ENCODE assay signal across 14 cellular contexts in genomic region chr12:95574030-95574429, GRCh38. TPM values are rescaled to one million over a fixed set of nuclear protein-coding genes. Genes with fewer than 3 reads are reported as not detected.
DNase-seq lines count a peak whose midpoint lies in the region; ATAC-seq and TF ChIP-seq lines count a peak whose summit lies in the region.
"Had no signal": no experiment of that assay in that cellular context is flagged by ENCODE, and none has a peak within 500 bp of the region (broad histone marks: within the 10 kb centered on the region; RNA-seq: fewer than 3 reads in every experiment).

No MANE protein-coding gene starts in this region.

- H3K4me3 Mint-ChIP-seq in activated T-cell treated with anti-CD3 and anti-CD28 coated beads, Interleukin-2, amount 50 U/mL, for 4 hours = no peak overlapping the region
- H3K4me3 Mint-ChIP-seq: activated T-cell treated with anti-CD3 and anti-CD28 coated beads, Interleukin-2, amount 50 U/mL, for 24 hours had no signal

- no peak overlapping the region for H3K4me3 ChIP-seq in H7 (ENCODE audit: insufficient read depth, low read depth, low read length)
- no peak overlapping the region for H3K4me3 ChIP-seq in NT2/D1 (ENCODE audit: insufficient read length, low read depth)
- H3K4me3 ChIP-seq: SK-N-MC had no signal

- no peaks in the 10 kb centered on the region for H3K4me1 ChIP-seq in NT2/D1 (ENCODE audit: insufficient read depth, insufficient read length)
- H3K4me1 ChIP-seq: parathyroid adenoma had no signal

- CTCF ChIA-PET in GM10248 (lab: Yijun Ruan, JAX) = interaction anchor here (1.0 to 2.0 kb wide), 5 partner anchors 9 to 474 kb away, joined by 3 to 6 read pairs (median 4); no protein-coding TSS in a partner anchor

- H3K36me3 Mint-ChIP-seq in activated T-cell treated with anti-CD3 and anti-CD28 coated beads, Interleukin-2, amount 50 U/mL, for 4 hours (ENCODE audit: insufficient read depth) = no peaks in the 10 kb centered on the region

- peaks cover 13% of the 10 kb centered on the region for H3K4me1 Mint-ChIP-seq in activated T-cell treated with anti-CD3 and anti-CD28 coated beads, Interleukin-2, amount 50 U/mL, for 4 hours (ENCODE audit: low read depth)

- POLR2A ChIA-PET in GM10248 (lab: Yijun Ruan, JAX) = no interaction called here

- no peak for TF ChIP-seq CTCF in GM10248 (IDR thresholded peaks at IDR 0.05; ENCODE audit: control extremely low read depth, extremely low read depth, low read depth, missing control alignments)

- peak; percentile 53 for DNase-seq in GM10248 (ENCODE audit: extremely low spot score)
- DNase-seq in H7 = peak; percentile 74
- DNase-seq in NT2/D1 (ENCODE audit: low read depth, low spot score) = peak; percentile 84
- DNase-seq in iPS-NIHi11 (ENCODE audit: low spot score) = peak; percentile 64
- DNase-seq in activated T-cell treated with anti-CD3 and anti-CD28 coated beads, Interleukin-2, amount 50 U/mL, for 4 hours = no peak
- no peak for DNase-seq in NCI-H524 treated with DMSO at 0.1 percent for 48 hours (lab: John Stamatoyannopoulos, UW)
- no peak for DNase-seq in NCI-H2081 treated with DMSO at 0.1 percent for 48 hours (lab: John Stamatoyannopoulos, UW)
- DNase-seq: activated T-cell treated with anti-CD3 and anti-CD28 coated beads, Interleukin-2, amount 50 U/mL, for 24 hours; effector CD8-positive, alpha-beta T cell; KBM-7; NCI-H2029 had no signal

- ATAC-seq in activated T-cell treated with anti-CD3 and anti-CD28 coated beads, Interleukin-2, amount 50 U/mL, for 4 hours = no peak
- no peak for ATAC-seq in GM19324 (IDR thresholded peaks at IDR 0.05; ENCODE audit: low FRiP score, unreplicated experiment)

- no peaks in the 10 kb centered on the region for H3K27me3 ChIP-seq in H7 (ENCODE audit: control insufficient read depth, insufficient read depth, low read length)
- no peaks in the 10 kb centered on the region for H3K27me3 ChIP-seq in NT2/D1 (ENCODE audit: insufficient read depth, insufficient read length)

- no peaks in the 10 kb centered on the region for H3K9me3 Mint-ChIP-seq in activated T-cell treated with anti-CD3 and anti-CD28 coated beads, Interleukin-2, amount 50 U/mL, for 4 hours
- H3K9me3 Mint-ChIP-seq: activated T-cell treated with anti-CD3 and anti-CD28 coated beads, Interleukin-2, amount 50 U/mL, for 24 hours had no signal

- peaks cover 4% of the 10 kb centered on the region for H3K27me3 Mint-ChIP-seq in activated T-cell treated with anti-CD3 and anti-CD28 coated beads, Interleukin-2, amount 50 U/mL, for 4 hours (ENCODE audit: low read depth)

- H3K9ac ChIP-seq in NT2/D1 (ENCODE audit: insufficient read length, low read depth) = no peak overlapping the region
- H3K9ac ChIP-seq: parathyroid adenoma had no signal

- no peaks in the 10 kb centered on the region for H3K36me3 ChIP-seq in H7 (replicated peaks; ENCODE audit: control insufficient read depth, insufficient read depth, low read length)
- H3K36me3 ChIP-seq in NT2/D1 (ENCODE audit: insufficient read depth, insufficient read length, low read length) = no peaks in the 10 kb centered on the region

- no peaks in the 10 kb centered on the region for H3K9me3 ChIP-seq in NT2/D1 (ENCODE audit: insufficient read depth, low read length)

RNA-seq across cellular contexts. Expression of gene USP44, which starts 22.8 kb away (rescaled TPM):
- total RNA-seq in H7 (2014; rRNA removed; shearing (Covaris generic)) = 102 and 142 TPM in 2 replicates
- total RNA-seq in activated T-cell treated with anti-CD3 and anti-CD28 coated beads, Interleukin-2, amount 50 U/mL, for 4 hours = 1 to 10 TPM; 2.1 to 4.9 (median 2.2) TPM

Comparison
In these comparisons a context has a peak if more than half of its experiments do, and no peak if none do; other contexts are left out.
1. DNase-seq: peak in GM10248 (single experiment), H7 (single experiment), NT2/D1 (single experiment) and iPS-NIHi11 (single experiment); none in activated T-cell treated with anti-CD3 and anti-CD28 coated beads, Interleukin-2, amount 50 U/mL, for 4 hours (single experiment), NCI-H524 treated with DMSO at 0.1 percent for 48 hours (single experiment) and NCI-H2081 treated with DMSO at 0.1 percent for 48 hours (single experiment).
2. RNA of gene USP44, which starts 22.8 kb away (total RNA-seq): 102 to 142 TPM in H7; 2.1 to 4.9 TPM in activated T-cell treated with anti-CD3 and anti-CD28 coated beads, Interleukin-2, amount 50 U/mL, for 4 hours; every median in the first group is over 10 times any median in the second.